17 cellular contexts compared by ENCODE assay signal in genomic region chr2:16137080-16137755, GRCh38.
"Had no signal": no experiment of that assay in that cellular context is flagged by ENCODE, and none has a peak within 500 bp of the region (broad histone marks: within the 10 kb centered on the region; RNA-seq: fewer than 3 reads in every experiment).

No MANE protein-coding gene starts in this region.

- H3K36me3 ChIP-seq: colonic mucosa, lower lobe of right lung, tibial artery had no signal

- H3K27me3 ChIP-seq: body of pancreas, colonic mucosa, tibial artery had no signal

- H3K27me3 Mint-ChIP-seq: activated CD4-positive, alpha-beta memory T cell treated with anti-CD3 and anti-CD28 coated beads, Interleukin-2, amount 10 ng/mL, durations not matched to agents 7 days and 5 days; activated CD4-positive, alpha-beta T cell treated with anti-CD3 and anti-CD28 coated beads for 36 hours; activated naive CD8-positive, alpha-beta T cell treated with anti-CD3 and anti-CD28 coated beads, Interleukin-2, amount 10 ng/mL, durations not matched to agents 7 days and 5 days had no signal

- H3K4me3 ChIP-seq: body of pancreas, colonic mucosa, lower lobe of right lung, tibial artery had no signal

- ATAC-seq: activated CD4-positive, alpha-beta T cell treated with anti-CD3 and anti-CD28 coated beads for 36 hours; body of pancreas; esophagus mucosa; left cardiac atrium; lower lobe of right lung had no signal

- H3K36me3 Mint-ChIP-seq: activated naive CD8-positive, alpha-beta T cell treated with anti-CD3 and anti-CD28 coated beads, Interleukin-2, amount 10 ng/mL, durations not matched to agents 7 days and 5 days had no signal

- H3K4me1 Mint-ChIP-seq: activated CD4-positive, alpha-beta memory T cell treated with anti-CD3 and anti-CD28 coated beads, Interleukin-2, amount 10 ng/mL, durations not matched to agents 7 days and 5 days; activated CD4-positive, alpha-beta T cell treated with anti-CD3 and anti-CD28 coated beads for 36 hours; activated naive CD8-positive, alpha-beta T cell treated with anti-CD3 and anti-CD28 coated beads, Interleukin-2, amount 10 ng/mL, durations not matched to agents 7 days and 5 days; nephron had no signal

- DNase-seq: activated CD4-positive, alpha-beta memory T cell treated with anti-CD3 and anti-CD28 coated beads, Interleukin-2, amount 10 ng/mL, durations not matched to agents 7 days and 5 days; activated CD4-positive, alpha-beta T cell treated with anti-CD3 and anti-CD28 coated beads for 36 hours; activated naive CD4-positive, alpha-beta T cell treated with Interleukin-2 at 50 U/mL for 16 hours; activated naive CD8-positive, alpha-beta T cell treated with anti-CD3 and anti-CD28 coated beads, Interleukin-2, amount 10 ng/mL, durations not matched to agents 7 days and 5 days; activated T-cell treated with anti-CD3 and anti-CD28 coated beads, Interleukin-2, amount 50 U/mL, for 24 hours; body of pancreas; caudate nucleus; colonic mucosa; left cardiac atrium; lower lobe of right lung; occipital lobe; stimulated activated CD4-positive, alpha-beta T cell treated with anti-CD3 and anti-CD28 coated beads, Interleukin-2, amount 100 ng/mL, for 24 hours; stimulated activated naive CD4-positive, alpha-beta T cell treated with Interleukin-2 at 50 U/mL for 16 hours; tibial artery had no signal

- H3K4me3 Mint-ChIP-seq: activated CD4-positive, alpha-beta memory T cell treated with anti-CD3 and anti-CD28 coated beads, Interleukin-2, amount 10 ng/mL, durations not matched to agents 7 days and 5 days; activated CD4-positive, alpha-beta T cell treated with anti-CD3 and anti-CD28 coated beads for 36 hours; activated naive CD8-positive, alpha-beta T cell treated with anti-CD3 and anti-CD28 coated beads, Interleukin-2, amount 10 ng/mL, durations not matched to agents 7 days and 5 days; activated T-cell treated with anti-CD3 and anti-CD28 coated beads, Interleukin-2, amount 50 U/mL, for 24 hours; nephron had no signal

- H3K4me1 ChIP-seq: colonic mucosa, lower lobe of right lung, tibial artery had no signal

- H3K27ac ChIP-seq: body of pancreas, colonic mucosa, lower lobe of right lung, tibial artery had no signal

- H3K9me3 ChIP-seq: body of pancreas, colonic mucosa, lower lobe of right lung, tibial artery had no signal

- H3K9me3 Mint-ChIP-seq: activated CD4-positive, alpha-beta memory T cell treated with anti-CD3 and anti-CD28 coated beads, Interleukin-2, amount 10 ng/mL, durations not matched to agents 7 days and 5 days; activated naive CD8-positive, alpha-beta T cell treated with anti-CD3 and anti-CD28 coated beads, Interleukin-2, amount 10 ng/mL, durations not matched to agents 7 days and 5 days; activated T-cell treated with anti-CD3 and anti-CD28 coated beads, Interleukin-2, amount 50 U/mL, for 24 hours; activated T-helper 2 cell treated with anti-CD3 and anti-CD28 coated beads, Interferon-gamma antibody, Interleukin-2, Interleukin-4, amounts not matched to agents 10 μg/mL and 5 μg/mL and 100 μg/mL, durations not matched to agents 14 hours and 24 hours and 36 hours; nephron had no signal

- H3K27ac Mint-ChIP-seq: activated CD4-positive, alpha-beta memory T cell treated with anti-CD3 and anti-CD28 coated beads, Interleukin-2, amount 10 ng/mL, durations not matched to agents 7 days and 5 days; activated CD4-positive, alpha-beta T cell treated with anti-CD3 and anti-CD28 coated beads for 36 hours; activated naive CD8-positive, alpha-beta T cell treated with anti-CD3 and anti-CD28 coated beads, Interleukin-2, amount 10 ng/mL, durations not matched to agents 7 days and 5 days; activated T-cell treated with anti-CD3 and anti-CD28 coated beads, Interleukin-2, amount 50 U/mL, for 24 hours; activated T-helper 2 cell treated with anti-CD3 and anti-CD28 coated beads, Interferon-gamma antibody, Interleukin-2, Interleukin-4, amounts not matched to agents 10 μg/mL and 5 μg/mL and 100 μg/mL, durations not matched to agents 14 hours and 24 hours and 36 hours; nephron had no signal
